Comparison of ENCODE assay signal across 19 cellular contexts in genomic region chr1:242449211-242449610, GRCh38.
A peak's percentile ranks its signal among the peaks of the same experiment; 100 is the strongest.
DNase-seq lines count a peak whose midpoint lies in the region; ATAC-seq and TF ChIP-seq lines count a peak whose summit lies in the region.
"Had no signal": no experiment of that assay in that cellular context is flagged by ENCODE, and none has a peak within 500 bp of the region (broad histone marks: within the 10 kb centered on the region; RNA-seq: fewer than 3 reads in every experiment).

No MANE protein-coding gene starts in this region.

- H3K4me3 ChIP-seq in iPS-20b (ENCODE audit: low read length) (no peak overlapping the region), upper lobe of right lung (no peak overlapping the region)
- H3K4me3 ChIP-seq: BLaER1, esophagus muscularis mucosa, gastroesophageal sphincter, K562, left lung, mucosa of descending colon, spleen had no signal

- no peak for ATAC-seq in upper lobe of right lung
- ATAC-seq: gastroesophageal sphincter, HCT116, K562, left lung, mucosa of descending colon had no signal

- H3K27ac ChIP-seq in iPS-20b (ENCODE audit: low read length) = no peak overlapping the region
- H3K27ac ChIP-seq in upper lobe of right lung = no peak overlapping the region
- H3K27ac ChIP-seq: BLaER1, esophagus muscularis mucosa, gastroesophageal sphincter, left lung, spleen had no signal

- peak overlapping the region; percentile 15; the same call in 1 of the 2 replicates for H3K9ac ChIP-seq in iPS-20b (ENCODE audit: low read depth, low read length)
- H3K9ac ChIP-seq: BLaER1 had no signal

- no peak for TF ChIP-seq CTCF in upper lobe of right lung (IDR thresholded peaks at IDR 0.05)

- H3K36me3 ChIP-seq in iPS-20b (ENCODE audit: insufficient read depth, low read depth, low read length) = no peaks in the 10 kb centered on the region
- no peaks in the 10 kb centered on the region for H3K36me3 ChIP-seq in upper lobe of right lung
- H3K36me3 ChIP-seq: BLaER1, esophagus muscularis mucosa, gastroesophageal sphincter, left lung, spleen had no signal

- peak; percentile 34 for DNase-seq in Ammon's horn (ENCODE audit: low spot score)
- peak; percentile 44 for DNase-seq in NCI-H1436 (lab: John Stamatoyannopoulos, UW)
- peak; percentile 76 for DNase-seq in NCI-H748 (lab: John Stamatoyannopoulos, UW; ENCODE audit: unreplicated experiment)
- DNase-seq in upper lobe of right lung = no peak
- no peak for DNase-seq in epidermal melanocyte (ENCODE audit: insufficient read length, low spot score)
- DNase-seq in dermis blood vessel endothelial cell = no peak
- no peak for DNase-seq in NCI-H2196 treated with DMSO at 0.1 percent for 48 hours (lab: John Stamatoyannopoulos, UW; ENCODE audit: unreplicated experiment)
- DNase-seq: activated CD4-positive, alpha-beta T cell treated with anti-CD3 and anti-CD28 coated beads, Interleukin-2, amount 50 U/mL, for 1 hour; activated CD8-positive, alpha-beta memory T cell treated with anti-CD3 and anti-CD28 coated beads, Interleukin-2, amount 50 U/mL, for 48 hours; activated effector memory CD4-positive, alpha-beta T cell treated with anti-CD3 and anti-CD28 coated beads, Interleukin-2, amount 50 U/mL, for 16 hours; left lung; mucosa of descending colon; spleen had no signal

- intact Hi-C loops in upper lobe of right lung (cut with DNase I) = no loop called here

- H3K4me1 ChIP-seq in iPS-20b (ENCODE audit: insufficient read depth, low read length) = peaks cover 25% of the 10 kb centered on the region
- no peaks in the 10 kb centered on the region for H3K4me1 ChIP-seq in upper lobe of right lung
- H3K4me1 ChIP-seq: BLaER1, gastroesophageal sphincter, left lung had no signal

- H3K9me3 ChIP-seq in iPS-20b (ENCODE audit: insufficient read depth, low read depth, low read length) = no peaks in the 10 kb centered on the region
- no peaks in the 10 kb centered on the region for H3K9me3 ChIP-seq in upper lobe of right lung
- H3K9me3 ChIP-seq: BLaER1, esophagus muscularis mucosa, gastroesophageal sphincter, left lung, mucosa of descending colon, spleen had no signal

- H3K27me3 ChIP-seq in iPS-20b (ENCODE audit: insufficient read depth, low read length) (no peaks in the 10 kb centered on the region), upper lobe of right lung (peaks cover 9% of the 10 kb centered on the region)
- H3K27me3 ChIP-seq: BLaER1 had no signal

Comparison
In these comparisons a context has a peak if more than half of its experiments do, and no peak if none do; other contexts are left out.
1. DNase-seq: peak in Ammon's horn (single experiment), NCI-H1436 (single experiment) and NCI-H748 (single experiment); none in upper lobe of right lung (single experiment), epidermal melanocyte (single experiment), dermis blood vessel endothelial cell (single experiment) and NCI-H2196 treated with DMSO at 0.1 percent for 48 hours (single experiment).